8 cellular contexts compared by ENCODE assay signal in genomic region chr22:35352214-35353111, GRCh38. TPM values are rescaled to one million over a fixed set of nuclear protein-coding genes. Genes with fewer than 3 reads are reported as not detected.
DNase-seq lines count a peak whose midpoint lies in the region; TF ChIP-seq lines count a peak whose summit lies in the region.

No MANE protein-coding gene starts in this region.

- no peak overlapping the region for H3K4me3 ChIP-seq in right atrium auricular region
- H3K4me3 ChIP-seq in smooth muscle cell = no peak overlapping the region

- H3K36me3 ChIP-seq in right atrium auricular region = peaks cover 9% of the 10 kb centered on the region
- no peaks in the 10 kb centered on the region for H3K36me3 ChIP-seq in smooth muscle cell (ENCODE audit: low read depth)

- no peak overlapping the region for H3K9ac ChIP-seq in smooth muscle cell (ENCODE audit: low read depth)

- H3K79me2 ChIP-seq in smooth muscle cell (ENCODE audit: low read depth) = no peaks in the 10 kb centered on the region

- no peaks in the 10 kb centered on the region for H4K20me1 ChIP-seq in smooth muscle cell (ENCODE audit: low read depth)

- DNase-seq in DMS 273 (lab: John Stamatoyannopoulos, UW; ENCODE audit: unreplicated experiment) = peak; percentile 17
- DNase-seq in DMS 273 treated with DMSO at 0.1 percent for 48 hours (lab: John Stamatoyannopoulos, UW) = no peak
- DNase-seq in NOMO-1 treated with DMSO at 0.1 percent for 48 hours (lab: John Stamatoyannopoulos, UW; ENCODE audit: unreplicated experiment) = peak; percentile 91
- peak; percentile 71 to 79 for DNase-seq in activated T-cell treated with anti-CD3 and anti-CD28 coated beads, Interleukin-2, amount 50 U/mL, for 48 hours
- DNase-seq in right atrium auricular region (ENCODE audit: low spot score) = peak; percentile 79
- DNase-seq in smooth muscle cell (lab: John Stamatoyannopoulos, UW; ENCODE audit: unreplicated experiment) = no peak
- no peak for DNase-seq in GM19238 (ENCODE audit: insufficient read length, low spot score)
- no peak for DNase-seq in SW 1271 (lab: John Stamatoyannopoulos, UW)

- no peak overlapping the region for H2AFZ ChIP-seq in smooth muscle cell (ENCODE audit: low read depth)

- peaks cover 0 to 33% of the 10 kb centered on the region in 2 donors for H3K4me1 ChIP-seq in right atrium auricular region
- no peaks in the 10 kb centered on the region for H3K4me1 ChIP-seq in smooth muscle cell (ENCODE audit: low read depth)

- H3K4me2 ChIP-seq in smooth muscle cell = no peak overlapping the region

- no peaks in the 10 kb centered on the region for H3K9me3 ChIP-seq in right atrium auricular region
- no peaks in the 10 kb centered on the region for H3K9me3 ChIP-seq in smooth muscle cell (replicated peaks; ENCODE audit: low read depth)

- H3K27ac ChIP-seq in right atrium auricular region = peak overlapping the region; percentile 80 to 90
- no peak overlapping the region for H3K27ac ChIP-seq in smooth muscle cell (ENCODE audit: low read depth)

- H3F3A ChIP-seq in smooth muscle cell (ENCODE audit: low read depth) = no peaks in the 10 kb centered on the region

- TF ChIP-seq CTCF in right atrium auricular region (IDR thresholded peaks at IDR 0.05) = peak in 1 of 2 donors; percentile 39
- peak; percentile 18 for TF ChIP-seq CTCF in smooth muscle cell (IDR thresholded peaks at IDR 0.05; ENCODE audit: borderline replicate concordance, insufficient read depth, poor library complexity, severe bottlenecking)

- H3K27me3 ChIP-seq in right atrium auricular region = no peaks in the 10 kb centered on the region
- no peaks in the 10 kb centered on the region for H3K27me3 ChIP-seq in smooth muscle cell (ENCODE audit: low read depth)

- 81% methylated on average over 19 of the region's 19 CpGs for WGBS in smooth muscle cell (ENCODE audit: low lambda C conversion rate)

RNA-seq across cellular contexts. Expression of gene HMOX1, which starts 28.4 kb away (rescaled TPM):
- total RNA-seq in right atrium auricular region (10 to 100 TPM in 1 of 2 donors, 1 to 10 TPM in 1; 1.9 to 11.1 TPM), smooth muscle cell (11.7 and 13.7 TPM in 2 replicates)
- polyA plus RNA-seq in smooth muscle cell = 7.7 and 9.8 TPM in 2 replicates

RNA-seq across cellular contexts. Expression of gene MCM5, which starts 47.5 kb away (rescaled TPM):
- 1 to 10 TPM; 5.3 to 6.8 TPM for total RNA-seq in right atrium auricular region
- 7.4 and 28.7 TPM in 2 replicates for total RNA-seq in smooth muscle cell
- 23.1 and 31.9 TPM in 2 replicates for polyA plus RNA-seq in smooth muscle cell

RNA-seq across cellular contexts. Expression of gene TOM1, which starts 52.8 kb away (rescaled TPM):
- total RNA-seq in right atrium auricular region (100 to 1,000 TPM; 108 TPM), smooth muscle cell (109 and 127 TPM in 2 replicates)
- 73.0 and 86.1 TPM in 2 replicates for polyA plus RNA-seq in smooth muscle cell

Comparison
In these comparisons a context has a peak if more than half of its experiments do, and no peak if none do; other contexts are left out.
1. DNase-seq: peak in DMS 273 (single experiment), NOMO-1 treated with DMSO at 0.1 percent for 48 hours (single experiment), activated T-cell treated with anti-CD3 and anti-CD28 coated beads, Interleukin-2, amount 50 U/mL, for 48 hours (2 of 2) and right atrium auricular region (single experiment); none in DMS 273 treated with DMSO at 0.1 percent for 48 hours (single experiment), smooth muscle cell (single experiment), GM19238 (single experiment) and SW 1271 (0 of 2).